ENCODE assay signal across 12 cellular contexts in genomic region chr5:143788401-143788800, GRCh38. TPM values are rescaled to one million over a fixed set of nuclear protein-coding genes. Genes with fewer than 3 reads are reported as not detected.
"Had no signal": no experiment of that assay in that cellular context is flagged by ENCODE, and none has a peak within 500 bp of the region (broad histone marks: within the 10 kb centered on the region; RNA-seq: fewer than 3 reads in every experiment).

No MANE protein-coding gene starts in this region.

- H3K27me3 Mint-ChIP-seq: IgD-negative memory B cell had no signal

- H3K4me1 ChIP-seq: HAP-1 had no signal

- H3K36me3 ChIP-seq: HAP-1 had no signal

- H3K9ac ChIP-seq: GM23248 had no signal

- H3K4me3 Mint-ChIP-seq: HFFc6, IgD-negative memory B cell had no signal

- ATAC-seq: HCT116, HepG2 had no signal

- H3K27ac Mint-ChIP-seq: HFFc6, IgD-negative memory B cell had no signal

- DNase-seq: GM23248, GOT3, H7, HFFc6, KBM-7 had no signal

- H3K36me3 Mint-ChIP-seq: IgD-negative memory B cell had no signal

- H3K4me3 ChIP-seq: GM23248, HAP-1 had no signal

- H3K27ac ChIP-seq: GM23248, HL-60 had no signal

- H3K9me3 ChIP-seq: HAP-1 had no signal

- H3K9me3 Mint-ChIP-seq: HFFc6 had no signal

RNA-seq across cellular contexts. Expression of gene HMHB1, which starts 23.6 kb away (rescaled TPM):
- total RNA-seq: GM23248, H4, H7, HepG2, HFFc6, HT1080 had no signal
- polyA plus RNA-seq: GM23248, HepG2, IgD-negative memory B cell had no signal
